Comparison of ENCODE assay signal across 18 cellular contexts in genomic region chr20:1629321-1629720, GRCh38. TPM values are rescaled to one million over a fixed set of nuclear protein-coding genes. Genes with fewer than 3 reads are reported as not detected.
"Had no signal": no experiment of that assay in that cellular context is flagged by ENCODE, and none has a peak within 500 bp of the region (broad histone marks: within the 10 kb centered on the region; RNA-seq: fewer than 3 reads in every experiment).

No MANE protein-coding gene starts in this region.

- DNase-seq: activated CD4-positive, alpha-beta T cell treated with anti-CD3 and anti-CD28 coated beads for 4 hours; activated effector memory CD4-positive, alpha-beta T cell treated with Interleukin-2 at 50 U/mL for 16 hours; activated T-cell treated with anti-CD3 and anti-CD28 coated beads for 4 hours; kidney; left ventricle myocardium superior; mesenchymal stem cell; ovary; retina; stimulated activated CD4-positive, alpha-beta T cell treated with anti-CD3 and anti-CD28 coated beads, Interleukin-15, amount 100 ng/mL, for 24 hours; stimulated activated CD4-positive, alpha-beta T cell treated with anti-CD3 and anti-CD28 coated beads, Interleukin-4, amount 100 ng/mL, for 24 hours; WERI-Rb-1 had no signal

- H3K4me1 ChIP-seq: ascending aorta, tibial nerve, vagina had no signal

- H3K27me3 ChIP-seq: ascending aorta, ovary, tibial nerve, vagina had no signal

- ATAC-seq: left ventricle myocardium superior had no signal

- H3K36me3 ChIP-seq: ascending aorta, ovary, tibial nerve, vagina, WERI-Rb-1 had no signal

- H3K9me3 ChIP-seq: ascending aorta, ovary, tibial nerve, vagina had no signal

- H3K27ac ChIP-seq: ascending aorta, ovary, tibial nerve, vagina, WERI-Rb-1 had no signal

- H3K4me3 ChIP-seq: ascending aorta, ovary, tibial nerve, vagina had no signal

RNA-seq across cellular contexts. Expression of gene SIRPB1, which starts 9.5 kb away (rescaled TPM):
- total RNA-seq: bronchial epithelial cell had no signal

RNA-seq across cellular contexts. Expression of gene SIRPG, which starts 28.3 kb away (rescaled TPM):
- total RNA-seq: ascending aorta, bronchial epithelial cell, chondrocyte, fibroblast of lung, frontal cortex, vagina had no signal
